In genomic region chr20:15242773-15243172, GRCh38 we compare ENCODE assay signal across 13 cellular contexts.
DNase-seq lines count a peak whose midpoint lies in the region; ATAC-seq and TF ChIP-seq lines count a peak whose summit lies in the region.
"Had no signal": no experiment of that assay in that cellular context is flagged by ENCODE, and none has a peak within 500 bp of the region (broad histone marks: within the 10 kb centered on the region; RNA-seq: fewer than 3 reads in every experiment).

No MANE protein-coding gene starts in this region.

- H3K4me3 ChIP-seq in neuronal stem cell (ENCODE audit: low read length in 2 of 2): no peak overlapping the region
- no peak overlapping the region for H3K4me3 ChIP-seq in PC-9
- H3K4me3 ChIP-seq: GM23248 had no signal

- H2BK15ac ChIP-seq in neuronal stem cell (ENCODE audit: low read length): no peak overlapping the region

- H4K20me1 ChIP-seq in PC-9 (ENCODE audit: insufficient read depth): no peaks in the 10 kb centered on the region

- no peak overlapping the region for H3K23ac ChIP-seq in neuronal stem cell (ENCODE audit: low read depth, low read length, poor library complexity)

- TF ChIP-seq CTCF in PC-9 (conservative IDR thresholded peaks at IDR 0.05): no peak

- H4K91ac ChIP-seq in neuronal stem cell (ENCODE audit: low read depth, low read length, poor library complexity): no peak overlapping the region

- no peak overlapping the region for H3K9ac ChIP-seq in neuronal stem cell (ENCODE audit: low read depth, low read length, poor library complexity)
- H3K9ac ChIP-seq: GM23248 had no signal

- in situ Hi-C loops in G401 (cut with HindIII; ENCODE audit: low sequenced_read_pairs): no loop called here

- H3K4me1 ChIP-seq in neuronal stem cell (ENCODE audit: control insufficient read depth in 2 of 2, insufficient read depth in 1 of 2, low read depth in 1 of 2, low read length in 2 of 2) (no peaks in the 10 kb centered on the region), PC-9 (replicated peaks; ENCODE audit: insufficient read depth) (no peaks in the 10 kb centered on the region)
- H3K4me1 ChIP-seq: BE2C had no signal

- CTCF ChIA-PET in PC-9 (lab: Charles Lee): interaction anchor here (0.6 kb wide), 1 partner anchor 1623 kb away, joined by 3 read pairs; no protein-coding TSS in a partner anchor

- H3K36me3 ChIP-seq in neuronal stem cell (replicated peaks in 1 of 2; ENCODE audit: control insufficient read depth in 2 of 2, insufficient read depth in 2 of 2, low read length in 2 of 2): no peaks in the 10 kb centered on the region
- no peaks in the 10 kb centered on the region for H3K36me3 ChIP-seq in PC-9 (ENCODE audit: low read depth)
- H3K36me3 ChIP-seq: BE2C had no signal

- intact Hi-C loops in PC-9 (cut with micrococcal nuclease; ENCODE audit: unreplicated experiment): no loop called here

- no peak overlapping the region for H2BK5ac ChIP-seq in neuronal stem cell (ENCODE audit: low read length)

- POLR2A ChIA-PET in PC-9 (lab: Charles Lee; ENCODE audit: unreplicated experiment): no interaction called here

- no peak overlapping the region for H3K4me2 ChIP-seq in neuronal stem cell (ENCODE audit: insufficient read depth, low read length, poor library complexity, severe bottlenecking)
- no peak overlapping the region for H3K4me2 ChIP-seq in PC-9

- H3K9me3 ChIP-seq in neuronal stem cell (replicated peaks in 1 of 2; ENCODE audit: control insufficient read depth in 2 of 2, insufficient read depth in 1 of 2, low read depth in 1 of 2, low read length in 2 of 2): no peaks in the 10 kb centered on the region
- no peaks in the 10 kb centered on the region for H3K9me3 ChIP-seq in PC-9 (ENCODE audit: insufficient read depth, low read depth)
- H3K9me3 ChIP-seq: BE2C had no signal

- H2AK5ac ChIP-seq in neuronal stem cell (ENCODE audit: low read depth, low read length): no peak overlapping the region

- DNase-seq in G401 (ENCODE audit: low spot score) (peak; percentile 54), NCI-H2171 treated with DMSO at 0.1 percent for 48 hours (lab: John Stamatoyannopoulos, UW) (peak; percentile 79), cerebellar cortex (ENCODE audit: low spot score) (peak; percentile 51), neuronal stem cell (ENCODE audit: low spot score) (no peak), RKO (ENCODE audit: low spot score) (no peak), PC-9 (no peak)
- DNase-seq: BE2C; CD4-positive, alpha-beta memory T cell; DMS53; GM23248; H7 had no signal

- no CpG with 5 or more reads among the region's 3 CpGs for WGBS in neuronal stem cell (ENCODE audit: extremely low coverage in 2 of 2, insufficient read length in 2 of 2, insufficient replicate concordance in 1 of 2), 2 donors

- H3K18ac ChIP-seq in neuronal stem cell (ENCODE audit: low read length): peak overlapping the region; percentile 17

- H3K4ac ChIP-seq in neuronal stem cell (ENCODE audit: low read length): no peak overlapping the region

- no peak overlapping the region for H2BK12ac ChIP-seq in neuronal stem cell (ENCODE audit: low read length)

- H4K8ac ChIP-seq in neuronal stem cell (ENCODE audit: low read depth, low read length): no peak overlapping the region

- no peak overlapping the region for H3K14ac ChIP-seq in neuronal stem cell (ENCODE audit: low read length)

- no peaks in the 10 kb centered on the region for H3K27me3 ChIP-seq in neuronal stem cell (ENCODE audit: control insufficient read depth in 3 of 3, insufficient read depth in 3 of 3, low read depth in 1 of 3, low read length in 3 of 3)
- no peaks in the 10 kb centered on the region for H3K27me3 ChIP-seq in PC-9 (ENCODE audit: insufficient read depth, low read depth)
- H3K27me3 ChIP-seq: BE2C had no signal

- ATAC-seq in GM19023 (IDR thresholded peaks at IDR 0.05; ENCODE audit: unreplicated experiment): no peak

- H3K27ac ChIP-seq in neuronal stem cell (replicated peaks; ENCODE audit: low read length) (no peak overlapping the region), PC-9 (no peak overlapping the region)
- H3K27ac ChIP-seq: C4-2B had no signal

- H3F3A ChIP-seq in PC-9 (ENCODE audit: insufficient read depth, low read depth): no peaks in the 10 kb centered on the region

- H3K79me1 ChIP-seq in neuronal stem cell (ENCODE audit: low read depth, low read length): no peaks in the 10 kb centered on the region

- no peaks in the 10 kb centered on the region for H3K79me2 ChIP-seq in PC-9 (ENCODE audit: low read depth)

- H3K9me2 ChIP-seq in PC-9 (ENCODE audit: insufficient read depth): no peaks in the 10 kb centered on the region

- H2BK120ac ChIP-seq in neuronal stem cell (ENCODE audit: low read depth, low read length): no peak overlapping the region

- H2AFZ ChIP-seq in neuronal stem cell (ENCODE audit: low read length) (no peak overlapping the region), PC-9 (no peak overlapping the region)
- H2AFZ ChIP-seq: GM23248 had no signal

- BruUV-seq in PC-9 (replicated peaks; lab: Mats Ljungman, UMichigan): no TSS peak

Comparison
In these comparisons a context has a peak if more than half of its experiments do, and no peak if none do; other contexts are left out.
1. DNase-seq: peak in G401 (single experiment), NCI-H2171 treated with DMSO at 0.1 percent for 48 hours (single experiment) and cerebellar cortex (single experiment); none in neuronal stem cell (single experiment), RKO (single experiment) and PC-9 (0 of 2).